Comparison of ENCODE assay signal across 22 cellular contexts in the genomic region with DNA sequence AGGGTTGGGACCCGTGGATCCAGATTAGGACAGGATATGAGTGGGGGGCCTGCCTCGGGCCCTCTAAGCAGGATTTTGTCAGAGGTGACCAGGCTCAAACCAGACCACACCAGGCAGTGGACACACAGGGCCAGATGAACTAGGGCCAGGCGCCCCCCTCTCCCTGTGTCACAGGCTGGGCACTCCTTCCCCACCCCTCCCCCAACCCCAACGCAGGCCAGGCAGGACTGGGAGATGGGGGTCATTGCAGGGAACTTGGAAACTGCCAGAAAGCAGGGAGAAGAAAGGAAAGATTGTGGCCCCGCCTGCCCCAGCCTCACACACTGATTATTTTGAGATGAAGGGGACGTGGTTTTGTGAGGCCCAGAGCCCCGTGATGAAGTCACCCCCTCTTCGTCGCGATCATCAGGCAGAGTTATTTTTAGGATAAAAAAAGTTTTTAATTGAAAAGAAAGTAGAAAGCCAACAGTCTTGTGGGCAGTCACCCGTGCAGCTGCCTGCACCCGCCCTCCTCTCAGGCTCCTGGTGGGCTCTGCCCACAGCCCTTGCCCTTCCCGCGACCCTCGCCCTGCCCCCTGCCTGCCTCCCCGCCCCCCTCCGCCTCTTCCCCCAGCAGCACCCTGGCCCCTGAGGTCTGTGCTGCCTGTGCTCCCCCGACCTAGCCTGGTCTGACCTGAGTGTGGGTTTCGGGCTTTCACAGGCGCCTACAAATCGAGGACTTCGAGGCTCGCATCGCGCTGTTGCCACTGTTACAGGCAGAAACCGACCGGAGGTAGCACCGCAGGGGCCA.
DNase-seq lines count a peak whose midpoint lies in the region; ATAC-seq and TF ChIP-seq lines count a peak whose summit lies in the region.
"Had no signal": no experiment of that assay in that cellular context is flagged by ENCODE, and none has a peak within 500 bp of the region (broad histone marks: within the 10 kb centered on the region; RNA-seq: fewer than 3 reads in every experiment).

No MANE protein-coding gene starts in this region.

- DNase-seq in DND-41 = peak; percentile 58
- DNase-seq in globus pallidus (ENCODE audit: low spot score) = no peak
- no peak for DNase-seq in KG1 (lab: John Stamatoyannopoulos, UW)
- DNase-seq in SIG-M5 (lab: John Stamatoyannopoulos, UW) = no peak
- DNase-seq in activated CD4-positive, CD25-positive, alpha-beta regulatory T cell treated with anti-CD3 and anti-CD28 coated beads, Interleukin-2, amount 50 U/mL, for 72 hours = no peak
- DNase-seq: activated CD4-positive, alpha-beta T cell treated with anti-CD3 and anti-CD28 coated beads, Interleukin-2, amount 50 U/mL, for 4 hours; activated naive CD4-positive, alpha-beta T cell; amniotic stem cell; EL; heart left ventricle; left lung; NCI-H1105; NCI-H510A; SK-N-SH; testis had no signal

- peaks cover 47% of the 10 kb centered on the region for H3F3A ChIP-seq in SU-DHL-6 (ENCODE audit: insufficient read depth)

- H3K36me3 Mint-ChIP-seq in nephron (ENCODE audit: low read depth) = peaks cover 17% of the 10 kb centered on the region

- H3K9ac ChIP-seq in DND-41 (ENCODE audit: low read depth, low read length) (no peak overlapping the region), SU-DHL-6 (ENCODE audit: low read length) (peak overlapping the region; percentile 54)
- H3K9ac ChIP-seq: SK-N-SH had no signal

- H3K79me2 ChIP-seq in DND-41 (ENCODE audit: insufficient read depth, low read length) (peaks cover 41% of the 10 kb centered on the region), SU-DHL-6 (ENCODE audit: insufficient read depth, low read length) (peaks cover 39% of the 10 kb centered on the region)

- peaks cover 2% of the 10 kb centered on the region for H3K4me1 ChIP-seq in DND-41 (ENCODE audit: insufficient read depth, low read length)
- H3K4me1 ChIP-seq: left lung had no signal

- peak overlapping the region in 1 of 3 experiments; percentile 15 for H3K4me3 Mint-ChIP-seq in nephron
- H3K4me3 Mint-ChIP-seq: T-helper 2 cell treated with Interferon-gamma antibody and Interleukin-4, amounts not matched to agents 5 μg/mL and 100 μg/mL, for 36 hours; WTC11 had no signal

- H3K27ac ChIP-seq in DND-41 (ENCODE audit: low read length) (peak overlapping the region; percentile 44; the same call in 1 of the 2 replicates), KOPT-K1 (ENCODE audit: low read depth, low read length, poor library complexity, severe bottlenecking) (peak overlapping the region; percentile 45), SU-DHL-6 (ENCODE audit: low read depth, low read length) (peak overlapping the region; percentile 93)
- H3K27ac ChIP-seq: C4-2B, heart left ventricle, left lung, testis had no signal

- no peaks in the 10 kb centered on the region for H3K27me3 ChIP-seq in DND-41 (ENCODE audit: insufficient read depth, low read length, poor library complexity)
- H3K27me3 ChIP-seq in SU-DHL-6 (ENCODE audit: low read length) = no peaks in the 10 kb centered on the region
- H3K27me3 ChIP-seq: heart left ventricle, left lung, testis had no signal

- H2AFZ ChIP-seq in DND-41 (ENCODE audit: low read depth, low read length) (no peak overlapping the region), SU-DHL-6 (ENCODE audit: low read depth, low read length, severe bottlenecking) (no peak overlapping the region)

- H3K4me1 Mint-ChIP-seq in nephron = peaks cover 7% of the 10 kb centered on the region

- TF ChIP-seq CTCF in DND-41 (IDR thresholded peaks at IDR 0.05; ENCODE audit: borderline replicate concordance, extremely low read depth, low read length, poor library complexity, severe bottlenecking) (no peak), SU-DHL-6 (IDR thresholded peaks at IDR 0.05; ENCODE audit: insufficient read depth, low read length, poor library complexity, severe bottlenecking) (no peak), nephron (IDR thresholded peaks at IDR 0.05; ENCODE audit: unreplicated experiment in 3 of 3) (no peak)

- H3K9me2 ChIP-seq in SU-DHL-6 (replicated peaks; ENCODE audit: insufficient read depth, low read length) = no peaks in the 10 kb centered on the region
- H3K9me2 ChIP-seq: SK-N-SH had no signal

- no peaks in the 10 kb centered on the region for H3K9me3 Mint-ChIP-seq in nephron
- H3K9me3 Mint-ChIP-seq: T-helper 2 cell treated with Interferon-gamma antibody and Interleukin-4, amounts not matched to agents 5 μg/mL and 100 μg/mL, for 36 hours; WTC11 had no signal

- H3K4me2 ChIP-seq in DND-41 (ENCODE audit: insufficient read depth, low read length) = no peak overlapping the region
- H3K4me2 ChIP-seq in SU-DHL-6 (ENCODE audit: low read depth, low read length, poor library complexity, severe bottlenecking) = peak overlapping the region; percentile 72
- H3K4me2 ChIP-seq: SK-N-SH had no signal

- H3K4me3 ChIP-seq in DND-41 (ENCODE audit: low read depth in 1 of 2, low read length in 2 of 2) = no peak overlapping the region
- peak overlapping the region; percentile 4 for H3K4me3 ChIP-seq in SU-DHL-6 (ENCODE audit: insufficient read depth, low read length, poor library complexity, severe bottlenecking)
- H3K4me3 ChIP-seq: heart left ventricle, left lung, testis had no signal

- peak; percentile 40 for ATAC-seq in DND-41 (ENCODE audit: insufficient read depth, low read depth)
- ATAC-seq: HCT116, left lung, WTC11 had no signal

- H3K9me3 ChIP-seq in DND-41 (ENCODE audit: insufficient read depth, low read length, severe bottlenecking) (no peaks in the 10 kb centered on the region), KOPT-K1 (ENCODE audit: insufficient read depth, low read length, poor library complexity, severe bottlenecking) (no peaks in the 10 kb centered on the region), SU-DHL-6 (ENCODE audit: insufficient read depth, low read length) (no peaks in the 10 kb centered on the region)
- H3K9me3 ChIP-seq: heart left ventricle, left lung, SK-N-SH, testis had no signal

- H3K27me3 Mint-ChIP-seq in nephron (ENCODE audit: low read depth) = no peaks in the 10 kb centered on the region

- H3K27ac Mint-ChIP-seq in nephron = peak overlapping the region; percentile 68 to 91 (median 70)
- H3K27ac Mint-ChIP-seq: T-helper 2 cell treated with Interferon-gamma antibody and Interleukin-4, amounts not matched to agents 5 μg/mL and 100 μg/mL, for 36 hours; WTC11 had no signal

- H3K36me3 ChIP-seq in DND-41 (ENCODE audit: insufficient read depth, low read length) (peaks cover 63% of the 10 kb centered on the region), KOPT-K1 (ENCODE audit: insufficient read depth, low read length) (peaks cover 86% of the 10 kb centered on the region), SU-DHL-6 (ENCODE audit: low read length) (no peaks in the 10 kb centered on the region)

- peaks cover 51% of the 10 kb centered on the region for H4K20me1 ChIP-seq in DND-41 (ENCODE audit: insufficient read depth, low read length)
- H4K20me1 ChIP-seq in SU-DHL-6 (ENCODE audit: low read depth, low read length) = no peaks in the 10 kb centered on the region
